ENCODE assay signal across 15 cellular contexts in the genomic region with DNA sequence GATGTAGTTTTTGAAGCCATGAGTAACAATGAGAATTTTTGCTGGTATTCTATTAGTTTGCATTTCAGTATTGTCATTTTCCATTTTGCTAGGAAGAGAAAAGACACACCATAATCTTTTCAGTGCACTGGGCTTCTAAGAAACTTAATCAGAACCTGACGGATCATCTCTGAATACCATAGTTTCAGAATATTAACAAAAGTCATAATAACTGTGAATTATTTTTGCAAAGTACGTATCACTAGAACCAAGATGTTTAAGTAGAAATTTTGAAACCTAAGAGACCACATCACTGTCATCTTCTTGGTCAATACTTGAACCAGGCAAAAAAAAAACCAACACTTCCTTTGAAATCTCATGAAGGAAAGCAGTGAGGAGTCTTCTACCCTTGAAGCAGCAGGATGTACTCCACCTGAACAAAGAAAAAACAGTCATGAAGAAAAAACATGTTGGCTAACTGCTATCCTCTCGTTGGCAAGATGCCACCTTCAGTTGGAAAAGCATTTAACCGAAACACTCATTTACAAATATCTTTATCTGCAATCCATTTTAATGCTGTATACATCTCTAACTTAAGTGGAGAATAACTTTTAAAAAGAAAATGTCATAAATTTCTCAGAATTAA.
DNase-seq lines count a peak whose midpoint lies in the region; ATAC-seq and TF ChIP-seq lines count a peak whose summit lies in the region.
"Had no signal": no experiment of that assay in that cellular context is flagged by ENCODE, and none has a peak within 500 bp of the region (broad histone marks: within the 10 kb centered on the region; RNA-seq: fewer than 3 reads in every experiment).

No MANE protein-coding gene starts in this region.

- peak overlapping the region; percentile 5 to 66 for H3K27ac Mint-ChIP-seq in activated naive CD4-positive, alpha-beta T cell treated with anti-CD3 and anti-CD28 coated beads, Interleukin-2, amount 50 U/mL, for 72 hours
- H3K27ac Mint-ChIP-seq: HFFc6 had no signal

- no peak for TF ChIP-seq POLR2A in gastroesophageal sphincter (IDR thresholded peaks at IDR 0.05)

- no peaks in the 10 kb centered on the region for H3K9me3 Mint-ChIP-seq in activated naive CD4-positive, alpha-beta T cell treated with anti-CD3 and anti-CD28 coated beads, Interleukin-2, amount 50 U/mL, for 72 hours
- H3K9me3 Mint-ChIP-seq: HFFc6 had no signal

- H3K4me1 ChIP-seq in neutrophil (ENCODE audit: control insufficient read depth in 1 of 2, insufficient read depth in 1 of 2, low read depth in 1 of 2, low read length in 1 of 2) (no peaks in the 10 kb centered on the region), gastroesophageal sphincter (peaks cover 0 to 55% (median 4%) of the 10 kb centered on the region in 3 donors)

- H3K36me3 ChIP-seq in neutrophil = no peaks in the 10 kb centered on the region
- no peaks in the 10 kb centered on the region for H3K36me3 ChIP-seq in gastroesophageal sphincter
- no peaks in the 10 kb centered on the region for H3K36me3 ChIP-seq in brain microvascular endothelial cell (replicated peaks)

- 58 to 60% methylated on average over 4 of the region's 4 CpGs for WGBS in gastroesophageal sphincter (ENCODE audit: low coverage in 1 of 2), 2 donors

- H3K27me3 ChIP-seq in neutrophil (no peaks in the 10 kb centered on the region), gastroesophageal sphincter (no peaks in the 10 kb centered on the region), brain microvascular endothelial cell (replicated peaks) (no peaks in the 10 kb centered on the region)

- H3K4me3 ChIP-seq in neutrophil (ENCODE audit: low read depth in 1 of 2, low read length in 1 of 2) (no peak overlapping the region), gastroesophageal sphincter (no peak overlapping the region), brain microvascular endothelial cell (ENCODE audit: low read depth, low read length) (no peak overlapping the region)
- H3K4me3 ChIP-seq: skin epidermis had no signal

- in situ Hi-C loops in brain microvascular endothelial cell (cut with HindIII; ENCODE audit: low pct_ligation_motif_present, low sequenced_read_pairs) = no loop called here

- no peaks in the 10 kb centered on the region for H3K9me3 ChIP-seq in neutrophil
- H3K9me3 ChIP-seq in gastroesophageal sphincter = no peaks in the 10 kb centered on the region

- TF ChIP-seq CTCF in neutrophil (IDR thresholded peaks at IDR 0.05) = no peak
- TF ChIP-seq CTCF in gastroesophageal sphincter (IDR thresholded peaks at IDR 0.05) = no peak
- no peak for TF ChIP-seq CTCF in brain microvascular endothelial cell (IDR thresholded peaks at IDR 0.05; ENCODE audit: low read depth, low read length, missing control alignments)

- ATAC-seq in activated CD4-positive, CD25-positive, alpha-beta regulatory T cell treated with anti-CD3 and anti-CD28 coated beads, Interleukin-2, amount 50 U/mL, for 24 hours = peak; percentile 73 to 75
- peak; percentile 67 to 83 for ATAC-seq in activated naive CD4-positive, alpha-beta T cell treated with anti-CD3 and anti-CD28 coated beads, Interleukin-2, amount 50 U/mL, for 72 hours
- ATAC-seq in gastroesophageal sphincter = no peak

- no peak for DNase-seq in activated CD4-positive, CD25-positive, alpha-beta regulatory T cell treated with anti-CD3 and anti-CD28 coated beads, Interleukin-2, amount 50 U/mL, for 72 hours
- DNase-seq in NCI-H146 treated with DMSO at 0.1 percent for 48 hours (lab: John Stamatoyannopoulos, UW; ENCODE audit: unreplicated experiment) (peak; percentile 37), activated gamma-delta T cell treated with Interleukin-2 at 50 U/mL for 16 hours (no peak), brain microvascular endothelial cell (no peak)
- DNase-seq in activated naive CD4-positive, alpha-beta T cell treated with anti-CD3 and anti-CD28 coated beads, Interleukin-2, amount 50 U/mL, for 72 hours (ENCODE audit: low spot score in 2 of 2) = peak in 1 of 2 donors; percentile 27
- DNase-seq: ACHN; activated CD4-positive, CD25-positive, alpha-beta regulatory T cell; HFFc6; Kasumi-1; kidney glomerular epithelial cell; naive B cell had no signal

- no peak for TF ChIP-seq EP300 in gastroesophageal sphincter (IDR thresholded peaks at IDR 0.05)

- H3K36me3 Mint-ChIP-seq in activated naive CD4-positive, alpha-beta T cell treated with anti-CD3 and anti-CD28 coated beads, Interleukin-2, amount 50 U/mL, for 72 hours = peaks cover 0 to 18% of the 10 kb centered on the region in 2 donors

- H3K27ac ChIP-seq in neutrophil = peak overlapping the region; percentile 23
- H3K27ac ChIP-seq in gastroesophageal sphincter = no peak overlapping the region
- H3K27ac ChIP-seq in brain microvascular endothelial cell = no peak overlapping the region
- H3K27ac ChIP-seq: skin epidermis had no signal
